Comparison of ENCODE assay signal across 15 cellular contexts in genomic region chrX:53398216-53398615, GRCh38. TPM values are rescaled to one million over a fixed set of nuclear protein-coding genes. Genes with fewer than 3 reads are reported as not detected.
DNase-seq lines count a peak whose midpoint lies in the region; ATAC-seq and TF ChIP-seq lines count a peak whose summit lies in the region.
"Had no signal": no experiment of that assay in that cellular context is flagged by ENCODE, and none has a peak within 500 bp of the region (broad histone marks: within the 10 kb centered on the region; RNA-seq: fewer than 3 reads in every experiment).

No MANE protein-coding gene starts in this region.

- H4K20me1 ChIP-seq in mammary epithelial cell (ENCODE audit: insufficient read depth, low read length), result no peaks in the 10 kb centered on the region

- H3K36me3 ChIP-seq in mammary epithelial cell (ENCODE audit: insufficient read depth, low read length), result peaks cover 29% of the 10 kb centered on the region

- H3K4me3 ChIP-seq in mammary epithelial cell (replicated peaks in 1 of 3; ENCODE audit: insufficient read depth in 1 of 3, low read depth in 2 of 3, low read length in 3 of 3), result no peak overlapping the region
- no peak overlapping the region for H3K4me3 ChIP-seq in dorsolateral prefrontal cortex
- H3K4me3 ChIP-seq: HAP-1 had no signal

- BruUV-seq in mammary epithelial cell (replicated peaks; lab: Mats Ljungman, UMichigan) (no TSS peak), MCF 10A (replicated peaks; lab: Mats Ljungman, UMichigan) (no TSS peak)

- no peaks in the 10 kb centered on the region for H3K27me3 Mint-ChIP-seq in activated CD4-positive, alpha-beta T cell treated with anti-CD3 and anti-CD28 coated beads for 36 hours
- no peaks in the 10 kb centered on the region for H3K27me3 Mint-ChIP-seq in MCF 10A (ENCODE audit: insufficient read depth, unreplicated experiment)

- H3K9ac ChIP-seq in mammary epithelial cell (ENCODE audit: insufficient read depth, low read length), result no peak overlapping the region

- in situ Hi-C loops in mammary epithelial cell (cut with MboI; ENCODE audit: low sequenced_read_pairs in 2 of 2), result no loop called here

- ATAC-seq in activated CD4-positive, alpha-beta T cell treated with anti-CD3 and anti-CD28 coated beads for 36 hours, result peak; percentile 68
- ATAC-seq in esophagus mucosa, result peak; percentile 78
- ATAC-seq: CD8-positive, alpha-beta T cell had no signal

- H3K27me3 ChIP-seq in mammary epithelial cell (ENCODE audit: insufficient read depth, low read length) (no peaks in the 10 kb centered on the region), dorsolateral prefrontal cortex (peaks cover 0 to 15% (median 0%) of the 10 kb centered on the region in 45 donors)

- no peak overlapping the region for H3K4me3 Mint-ChIP-seq in activated CD4-positive, alpha-beta T cell treated with anti-CD3 and anti-CD28 coated beads for 36 hours
- no peak overlapping the region for H3K4me3 Mint-ChIP-seq in MCF 10A (ENCODE audit: unreplicated experiment)
- H3K4me3 Mint-ChIP-seq: CD14-positive monocyte; CD8-positive, alpha-beta T cell had no signal

- 100% methylated on average over 1 of the region's 1 CpG for WGBS in mammary epithelial cell (ENCODE audit: low coverage, missing lambda C conversion rate)

- H3K27ac Mint-ChIP-seq in activated CD4-positive, alpha-beta T cell treated with anti-CD3 and anti-CD28 coated beads for 36 hours, result peak overlapping the region; percentile 37
- H3K27ac Mint-ChIP-seq in MCF 10A (ENCODE audit: low read depth, unreplicated experiment), result no peak overlapping the region
- H3K27ac Mint-ChIP-seq: CD14-positive monocyte; CD8-positive, alpha-beta T cell had no signal

- DNase-seq in activated CD4-positive, alpha-beta T cell treated with anti-CD3 and anti-CD28 coated beads for 36 hours, result no peak
- DNase-seq in activated CD4-positive, alpha-beta T cell treated with anti-CD3 and anti-CD28 coated beads, Interleukin-2, amount 50 U/mL, for 48 hours, result no peak
- DNase-seq in mammary epithelial cell (peak; percentile 44), MCF 10A (ENCODE audit: unreplicated experiment) (no peak), DMS 273 treated with DMSO at 0.1 percent for 48 hours (lab: John Stamatoyannopoulos, UW) (no peak), dorsolateral prefrontal cortex (no peak)
- DNase-seq: CD8-positive, alpha-beta T cell; COR-L47; DND-41; GDM1 had no signal

- intact Hi-C loops in activated CD4-positive, alpha-beta T cell treated with anti-CD3 and anti-CD28 coated beads for 36 hours (cut with DNase I, micrococcal nuclease), result no loop called here
- intact Hi-C loops in mammary epithelial cell (cut with micrococcal nuclease), result no loop called here
- intact Hi-C loops in MCF 10A (cut with micrococcal nuclease), result no loop called here
- intact Hi-C loops in dorsolateral prefrontal cortex (cut with DNase I), result no loop called here

- H3K36me3 Mint-ChIP-seq in activated CD4-positive, alpha-beta T cell treated with anti-CD3 and anti-CD28 coated beads for 36 hours (ENCODE audit: low read depth), result peaks cover 41% of the 10 kb centered on the region
- peaks cover 51% of the 10 kb centered on the region for H3K36me3 Mint-ChIP-seq in MCF 10A (ENCODE audit: insufficient read depth, unreplicated experiment)

- POLR2A ChIA-PET in activated CD4-positive, alpha-beta T cell treated with anti-CD3 and anti-CD28 coated beads for 36 hours (lab: Charles Lee), result no interaction called here
- POLR2A ChIA-PET in MCF 10A (lab: Yijun Ruan, JAX), result interaction anchor here (1.0 kb wide), 2 partner anchors 24 to 166 kb away, joined by 3 read pairs; no protein-coding TSS in a partner anchor

- no peaks in the 10 kb centered on the region for H3K4me1 Mint-ChIP-seq in activated CD4-positive, alpha-beta T cell treated with anti-CD3 and anti-CD28 coated beads for 36 hours
- H3K4me1 Mint-ChIP-seq in MCF 10A (ENCODE audit: insufficient read depth, unreplicated experiment), result no peaks in the 10 kb centered on the region
- H3K4me1 Mint-ChIP-seq: CD14-positive monocyte had no signal

- TF ChIP-seq CTCF in mammary epithelial cell (conservative IDR thresholded peaks at IDR 0.05 in 1 of 2, IDR thresholded peaks at IDR 0.05 in 1 of 2; ENCODE audit: extremely low read depth in 1 of 2, insufficient read depth in 1 of 2, low read depth in 1 of 2, low read length in 2 of 2), result no peak
- TF ChIP-seq CTCF in MCF 10A (IDR thresholded peaks at IDR 0.05; ENCODE audit: unreplicated experiment), result no peak
- TF ChIP-seq CTCF in dorsolateral prefrontal cortex (IDR thresholded peaks at IDR 0.05 in 54 of 56, conservative IDR thresholded peaks at IDR 0.05 in 2 of 56; ENCODE audit: low read depth in 1 of 56, partially characterized antibody in 56 of 56), result no peak

- CTCF ChIA-PET in activated CD4-positive, alpha-beta T cell treated with anti-CD3 and anti-CD28 coated beads for 36 hours (lab: Charles Lee), result interaction anchor here (1.3 kb wide), 1 partner anchor 114 kb away, joined by 3 read pairs; no protein-coding TSS in a partner anchor
- CTCF ChIA-PET in mammary epithelial cell (lab: Charles Lee; ENCODE audit: low non-redundant PET) (interaction anchor here (0.7 kb wide), 1 partner anchor 24 kb away, joined by 5 read pairs; no protein-coding TSS in a partner anchor), MCF 10A (lab: Yijun Ruan, JAX) (no interaction called here)

- H3K27ac ChIP-seq in mammary epithelial cell (ENCODE audit: insufficient read depth, low read depth, low read length) (no peak overlapping the region), dorsolateral prefrontal cortex (no peak overlapping the region)
- H3K27ac ChIP-seq: 22Rv1 had no signal

- H2AFZ ChIP-seq in mammary epithelial cell (ENCODE audit: low read depth, low read length), result no peak overlapping the region

- no peaks in the 10 kb centered on the region for H3K79me2 ChIP-seq in mammary epithelial cell (ENCODE audit: insufficient read depth, low read length)

- dilution Hi-C loops in mammary epithelial cell (cut with HindIII; ENCODE audit: low sequenced_read_pairs), result no loop called here

- no peaks in the 10 kb centered on the region for H3K9me3 Mint-ChIP-seq in activated CD4-positive, alpha-beta T cell treated with anti-CD3 and anti-CD28 coated beads for 36 hours (ENCODE audit: low read depth)
- no peaks in the 10 kb centered on the region for H3K9me3 Mint-ChIP-seq in MCF 10A (ENCODE audit: unreplicated experiment)
- H3K9me3 Mint-ChIP-seq: CD14-positive monocyte; CD8-positive, alpha-beta T cell had no signal

- H3K4me2 ChIP-seq in mammary epithelial cell (ENCODE audit: insufficient read depth, low read depth, low read length), result no peak overlapping the region

- no peaks in the 10 kb centered on the region for H3K4me1 ChIP-seq in mammary epithelial cell (ENCODE audit: insufficient read depth, low read length)

- H3K9me3 ChIP-seq in mammary epithelial cell (replicated peaks; ENCODE audit: insufficient read depth, low read length), result no peaks in the 10 kb centered on the region
- H3K9me3 ChIP-seq: HAP-1 had no signal

RNA-seq across cellular contexts. Expression of gene SMC1A, which starts 24.2 kb away (rescaled TPM):
- 100 to 1,000 TPM; 155 to 190 TPM for total RNA-seq in activated CD4-positive, alpha-beta T cell treated with anti-CD3 and anti-CD28 coated beads for 36 hours
- total RNA-seq in mammary epithelial cell, result 10 to 100 TPM; 19.7 to 66.0 TPM
- 43.5 TPM for polyA plus RNA-seq in mammary epithelial cell
- 116 TPM for polyA minus RNA-seq in mammary epithelial cell
- total RNA-seq in MCF 10A (2022), result 89.6 and 94.7 TPM in 2 replicates
- 52.5 TPM for total RNA-seq in esophagus mucosa
- 10 to 100 TPM; 35.0 to 75.4 (median 51.9) TPM for total RNA-seq in dorsolateral prefrontal cortex

RNA-seq across cellular contexts. Expression of gene RIBC1, which starts 24.5 kb away (rescaled TPM):
- under 1 TPM; 0.46 to 0.95 TPM for total RNA-seq in activated CD4-positive, alpha-beta T cell treated with anti-CD3 and anti-CD28 coated beads for 36 hours
- total RNA-seq in mammary epithelial cell, result 1 to 10 TPM; 1.0 to 1.2 TPM
- 0.23 TPM for polyA plus RNA-seq in mammary epithelial cell
- polyA minus RNA-seq in mammary epithelial cell, result not detected
- total RNA-seq in MCF 10A (2022), result 0.82 and 1.0 TPM in 2 replicates
- 0.36 TPM for total RNA-seq in esophagus mucosa
- total RNA-seq in dorsolateral prefrontal cortex, result 1 to 10 TPM in 87 of 120 experiments, under 1 TPM in 33; 0.39 to 5.1 (median 1.3) TPM
- polyA plus RNA-seq: BJ had no signal

RNA-seq across cellular contexts. Expression of gene HSD17B10, which starts 36.0 kb away (rescaled TPM):
- total RNA-seq in activated CD4-positive, alpha-beta T cell treated with anti-CD3 and anti-CD28 coated beads for 36 hours, result 10 to 100 TPM; 89.0 to 92.7 TPM
- total RNA-seq in mammary epithelial cell, result 10 to 100 TPM; 71.7 to 74.6 TPM
- 140 TPM for polyA plus RNA-seq in mammary epithelial cell
- polyA minus RNA-seq in mammary epithelial cell, result 82.7 TPM
- total RNA-seq in MCF 10A (2022), result 113 and 115 TPM in 2 replicates
- total RNA-seq in esophagus mucosa, result 132 TPM
- total RNA-seq in dorsolateral prefrontal cortex, result 10 to 100 TPM; 22.4 to 65.1 (median 33.5) TPM
